ENCODE assay signal across 25 cellular contexts in the genomic region with DNA sequence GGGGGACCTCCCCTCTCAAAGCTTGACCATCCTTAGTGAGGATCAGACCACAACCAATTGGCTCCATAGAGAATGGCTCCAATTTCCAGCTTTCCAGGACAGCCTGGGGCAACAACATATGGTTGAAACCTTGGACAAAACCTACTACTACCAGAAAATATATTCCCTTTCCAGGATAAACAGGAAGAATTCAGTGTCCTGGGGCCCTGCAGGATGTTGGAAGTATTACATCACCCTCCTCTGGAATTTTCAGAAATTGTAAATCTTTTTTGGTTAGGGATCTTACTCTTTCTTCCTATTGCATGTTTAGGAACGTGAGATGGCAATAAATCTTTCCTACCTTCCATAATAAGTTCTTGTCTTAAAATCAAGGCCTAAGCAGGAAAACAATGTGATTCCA.
"Had no signal": no experiment of that assay in that cellular context is flagged by ENCODE, and none has a peak within 500 bp of the region (broad histone marks: within the 10 kb centered on the region; RNA-seq: fewer than 3 reads in every experiment).

No MANE protein-coding gene starts in this region.

- H3K27me3 Mint-ChIP-seq: activated CD8-positive, alpha-beta T cell treated with anti-CD3 and anti-CD28 coated beads for 36 hours; activated naive CD8-positive, alpha-beta T cell treated with anti-CD3 and anti-CD28 coated beads, Interleukin-2, amount 10 ng/mL, durations not matched to agents 7 days and 5 days; dendritic cell treated with granulocyte-macrophage colony-stimulating factor and Interleukin-4, amounts not matched to agents 40 ng/mL and 50 ng/mL, for 4 days; memory B cell; naive thymus-derived CD4-positive, alpha-beta T cell had no signal

- H3K4me3 Mint-ChIP-seq: activated CD4-positive, alpha-beta T cell treated with anti-CD3 and anti-CD28 coated beads for 36 hours; activated CD8-positive, alpha-beta T cell treated with anti-CD3 and anti-CD28 coated beads for 36 hours; activated naive CD8-positive, alpha-beta T cell treated with anti-CD3 and anti-CD28 coated beads, Interleukin-2, amount 10 ng/mL, durations not matched to agents 7 days and 5 days; dendritic cell treated with granulocyte-macrophage colony-stimulating factor and Interleukin-4, amounts not matched to agents 40 ng/mL and 50 ng/mL, for 4 days; memory B cell; naive thymus-derived CD4-positive, alpha-beta T cell; stimulated activated effector memory CD8-positive, alpha-beta T cell treated with anti-CD3 and anti-CD28 coated beads, Interleukin-12 subunit alpha, Interleukin-12 subunit beta, amount 100 ng/mL, for 72 hours; T-helper 2 cell treated with Interferon-gamma antibody and Interleukin-4, amounts not matched to agents 5 μg/mL and 100 μg/mL, for 36 hours had no signal

- H3K27me3 ChIP-seq: cardiac muscle cell, gastrocnemius medialis, neutrophil, pancreas, sigmoid colon, stomach, upper lobe of right lung had no signal

- H3K27ac Mint-ChIP-seq: activated CD4-positive, alpha-beta T cell treated with anti-CD3 and anti-CD28 coated beads for 36 hours; activated CD8-positive, alpha-beta T cell treated with anti-CD3 and anti-CD28 coated beads for 36 hours; activated naive CD8-positive, alpha-beta T cell treated with anti-CD3 and anti-CD28 coated beads, Interleukin-2, amount 10 ng/mL, durations not matched to agents 7 days and 5 days; activated T-helper 2 cell treated with anti-CD3 and anti-CD28 coated beads, Interferon-gamma antibody, Interleukin-2, Interleukin-4, amounts not matched to agents 10 μg/mL and 5 μg/mL and 100 μg/mL, durations not matched to agents 14 hours and 24 hours and 36 hours; dendritic cell treated with granulocyte-macrophage colony-stimulating factor and Interleukin-4, amounts not matched to agents 40 ng/mL and 50 ng/mL, for 4 days; memory B cell; naive thymus-derived CD4-positive, alpha-beta T cell; stimulated activated effector memory CD8-positive, alpha-beta T cell treated with anti-CD3 and anti-CD28 coated beads, Interleukin-12 subunit alpha, Interleukin-12 subunit beta, amount 100 ng/mL, for 72 hours; T-helper 2 cell treated with Interferon-gamma antibody and Interleukin-4, amounts not matched to agents 5 μg/mL and 100 μg/mL, for 36 hours had no signal

- H3K4me3 ChIP-seq: cardiac muscle cell, gastrocnemius medialis, heart right ventricle, pancreas, sigmoid colon, stomach, upper lobe of right lung had no signal

- H3K9me3 Mint-ChIP-seq: activated CD8-positive, alpha-beta T cell treated with anti-CD3 and anti-CD28 coated beads for 36 hours; activated naive CD8-positive, alpha-beta T cell treated with anti-CD3 and anti-CD28 coated beads, Interleukin-2, amount 10 ng/mL, durations not matched to agents 7 days and 5 days; activated T-helper 2 cell treated with anti-CD3 and anti-CD28 coated beads, Interferon-gamma antibody, Interleukin-2, Interleukin-4, amounts not matched to agents 10 μg/mL and 5 μg/mL and 100 μg/mL, durations not matched to agents 14 hours and 24 hours and 36 hours; dendritic cell treated with granulocyte-macrophage colony-stimulating factor and Interleukin-4, amounts not matched to agents 40 ng/mL and 50 ng/mL, for 4 days; T-helper 2 cell treated with Interferon-gamma antibody and Interleukin-4, amounts not matched to agents 5 μg/mL and 100 μg/mL, for 36 hours had no signal

- H3K4me1 ChIP-seq: gastrocnemius medialis, heart right ventricle, pancreas, stomach, upper lobe of right lung had no signal

- ATAC-seq: activated CD4-positive, alpha-beta T cell treated with anti-CD3 and anti-CD28 coated beads for 36 hours; activated CD8-positive, alpha-beta T cell treated with anti-CD3 and anti-CD28 coated beads for 36 hours; gastrocnemius medialis; heart right ventricle; left ventricle myocardium superior; naive thymus-derived CD4-positive, alpha-beta T cell; pancreas; stimulated activated effector memory CD8-positive, alpha-beta T cell treated with anti-CD3 and anti-CD28 coated beads, Interleukin-12 subunit alpha, Interleukin-12 subunit beta, amount 100 ng/mL, for 72 hours; upper lobe of right lung had no signal

- DNase-seq: activated CD4-positive, alpha-beta T cell treated with anti-CD3 and anti-CD28 coated beads for 36 hours; activated CD8-positive, alpha-beta T cell treated with anti-CD3 and anti-CD28 coated beads for 36 hours; activated naive CD4-positive, alpha-beta T cell treated with Interleukin-2 at 50 U/mL for 16 hours; activated naive CD8-positive, alpha-beta T cell treated with anti-CD3 and anti-CD28 coated beads, Interleukin-2, amount 10 ng/mL, durations not matched to agents 7 days and 5 days; activated T-cell treated with anti-CD3 and anti-CD28 coated beads, Interleukin-2, amount 50 U/mL, for 1 hour; amygdala; effector CD8-positive, alpha-beta T cell; gastrocnemius medialis; heart right ventricle; kidney glomerular epithelial cell; left ventricle myocardium superior; naive thymus-derived CD4-positive, alpha-beta T cell; pancreas; sigmoid colon; stimulated activated CD4-positive, alpha-beta T cell treated with anti-CD3 and anti-CD28 coated beads, Interleukin-4, amount 100 ng/mL, for 24 hours; stomach; upper lobe of right lung had no signal

- H3K36me3 Mint-ChIP-seq: activated naive CD8-positive, alpha-beta T cell treated with anti-CD3 and anti-CD28 coated beads, Interleukin-2, amount 10 ng/mL, durations not matched to agents 7 days and 5 days; memory B cell; stimulated activated effector memory CD8-positive, alpha-beta T cell treated with anti-CD3 and anti-CD28 coated beads, Interleukin-12 subunit alpha, Interleukin-12 subunit beta, amount 100 ng/mL, for 72 hours had no signal

- H3K36me3 ChIP-seq: cardiac muscle cell, gastrocnemius medialis, heart right ventricle, neutrophil, pancreas, sigmoid colon, stomach, upper lobe of right lung had no signal

- H3K9me3 ChIP-seq: gastrocnemius medialis, heart right ventricle, neutrophil, pancreas, sigmoid colon, stomach, upper lobe of right lung had no signal

- H3K27ac ChIP-seq: cardiac muscle cell, gastrocnemius medialis, heart right ventricle, neutrophil, pancreas, sigmoid colon, stomach, upper lobe of right lung had no signal

- H3K4me1 Mint-ChIP-seq: activated CD4-positive, alpha-beta T cell treated with anti-CD3 and anti-CD28 coated beads for 36 hours; activated naive CD8-positive, alpha-beta T cell treated with anti-CD3 and anti-CD28 coated beads, Interleukin-2, amount 10 ng/mL, durations not matched to agents 7 days and 5 days; memory B cell; naive thymus-derived CD4-positive, alpha-beta T cell; stimulated activated effector memory CD8-positive, alpha-beta T cell treated with anti-CD3 and anti-CD28 coated beads, Interleukin-12 subunit alpha, Interleukin-12 subunit beta, amount 100 ng/mL, for 72 hours had no signal

- FAIRE-seq: pancreas, TTC549 had no signal
